In the genomic region with DNA sequence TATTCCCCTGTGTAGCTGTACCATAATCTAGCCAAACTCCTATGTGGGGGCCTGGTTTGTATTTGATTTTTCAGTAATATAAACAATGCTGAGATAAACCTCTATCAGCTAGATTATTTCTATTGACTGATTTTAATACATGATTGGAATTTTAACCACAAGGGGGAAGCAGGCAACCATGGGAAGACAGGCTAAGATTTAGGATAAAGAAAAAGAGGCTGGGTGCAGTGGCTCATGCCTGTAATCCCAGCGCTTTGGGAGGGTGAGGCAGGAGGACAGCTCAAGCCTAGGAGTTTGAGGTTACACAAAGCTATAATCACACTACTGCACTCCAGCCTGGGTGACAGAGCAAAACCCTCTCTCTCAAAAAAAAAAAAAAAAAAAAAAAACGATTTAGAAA, we compare ENCODE assay signal across 8 cellular contexts. TPM values are rescaled to one million over a fixed set of nuclear protein-coding genes. Genes with fewer than 3 reads are reported as not detected.
DNase-seq lines count a peak whose midpoint lies in the region; TF ChIP-seq lines count a peak whose summit lies in the region.

No MANE protein-coding gene starts in this region.

- H3K36me3 ChIP-seq in left ventricle myocardium inferior (no peaks in the 10 kb centered on the region), tibial artery (no peaks in the 10 kb centered on the region), MG63 (no peaks in the 10 kb centered on the region)

- H3K4me3 ChIP-seq in left ventricle myocardium inferior = no peak overlapping the region
- no peak overlapping the region for H3K4me3 ChIP-seq in tibial artery
- no peak overlapping the region for H3K4me3 ChIP-seq in MG63

- DNase-seq in NCI-H510A treated with DMSO at 0.1 percent for 48 hours (lab: John Stamatoyannopoulos, UW) (peak; percentile 13), NCI-H510A (lab: John Stamatoyannopoulos, UW) (no peak), SW 1271 (lab: John Stamatoyannopoulos, UW) (peak; percentile 26 to 62), left ventricle myocardium inferior (no peak), tibial artery (no peak), MG63 (no peak)
- DNase-seq in stimulated activated CD4-positive, alpha-beta T cell treated with anti-CD3 and anti-CD28 coated beads, Interleukin-4, amount 100 ng/mL, for 24 hours = no peak
- no peak for DNase-seq in activated effector memory CD4-positive, alpha-beta T cell treated with anti-CD3 and anti-CD28 coated beads, Interleukin-2, amount 50 U/mL, for 16 hours

- H3K27me3 ChIP-seq in left ventricle myocardium inferior (ENCODE audit: low read depth) = no peaks in the 10 kb centered on the region
- H3K27me3 ChIP-seq in tibial artery = no peaks in the 10 kb centered on the region
- H3K27me3 ChIP-seq in MG63 = no peaks in the 10 kb centered on the region

- no peaks in the 10 kb centered on the region for H3K9me3 ChIP-seq in left ventricle myocardium inferior (replicated peaks)
- no peaks in the 10 kb centered on the region for H3K9me3 ChIP-seq in tibial artery
- no peaks in the 10 kb centered on the region for H3K9me3 ChIP-seq in MG63

- intact Hi-C loops in left ventricle myocardium inferior (cut with micrococcal nuclease) (loop anchor here (5.0 kb wide), 2 partner anchors 45 to 105 kb away; no protein-coding TSS in a partner anchor), tibial artery (cut with DNase I; ENCODE audit: low total_unique reads) (loop anchor here (5.0 kb wide), 3 partner anchors 45 to 165 kb away; no protein-coding TSS in a partner anchor)

- TF ChIP-seq CTCF in left ventricle myocardium inferior (IDR thresholded peaks at IDR 0.05; ENCODE audit: borderline replicate concordance) = peak; percentile 74
- TF ChIP-seq CTCF in tibial artery (IDR thresholded peaks at IDR 0.05) = peak; percentile 62 to 78

- no peak overlapping the region for H3K27ac ChIP-seq in left ventricle myocardium inferior (replicated peaks)
- H3K27ac ChIP-seq in tibial artery = no peak overlapping the region

- peaks cover 52% of the 10 kb centered on the region for H3K4me1 ChIP-seq in left ventricle myocardium inferior
- peaks cover 0 to 40% (median 33%) of the 10 kb centered on the region in 4 donors for H3K4me1 ChIP-seq in tibial artery

RNA-seq across cellular contexts. Expression of gene GPX3, which starts 18.1 kb away (rescaled TPM):
- total RNA-seq in left ventricle myocardium inferior = 744 TPM
- 2.3 and 5.6 TPM in 2 replicates for total RNA-seq in MG63 (2014; rRNA removed; shearing (Covaris generic); ENCODE audit: low replicate concordance)

Comparison
In these comparisons a context has a peak if more than half of its experiments do, and no peak if none do; other contexts are left out.
1. DNase-seq: peak in NCI-H510A treated with DMSO at 0.1 percent for 48 hours (single experiment) and SW 1271 (2 of 2); none in NCI-H510A (single experiment), left ventricle myocardium inferior (single experiment), tibial artery (0 of 2), stimulated activated CD4-positive, alpha-beta T cell treated with anti-CD3 and anti-CD28 coated beads, Interleukin-4, amount 100 ng/mL, for 24 hours (single experiment), activated effector memory CD4-positive, alpha-beta T cell treated with anti-CD3 and anti-CD28 coated beads, Interleukin-2, amount 50 U/mL, for 16 hours (single experiment) and MG63 (single experiment).
2. RNA of gene GPX3, which starts 18.1 kb away (total RNA-seq): 744 TPM in left ventricle myocardium inferior (single experiment); 2.3 to 5.6 TPM in MG63; every median in the first group is over 100 times any median in the second.